10 cellular contexts compared by ENCODE assay signal in the genomic region with DNA sequence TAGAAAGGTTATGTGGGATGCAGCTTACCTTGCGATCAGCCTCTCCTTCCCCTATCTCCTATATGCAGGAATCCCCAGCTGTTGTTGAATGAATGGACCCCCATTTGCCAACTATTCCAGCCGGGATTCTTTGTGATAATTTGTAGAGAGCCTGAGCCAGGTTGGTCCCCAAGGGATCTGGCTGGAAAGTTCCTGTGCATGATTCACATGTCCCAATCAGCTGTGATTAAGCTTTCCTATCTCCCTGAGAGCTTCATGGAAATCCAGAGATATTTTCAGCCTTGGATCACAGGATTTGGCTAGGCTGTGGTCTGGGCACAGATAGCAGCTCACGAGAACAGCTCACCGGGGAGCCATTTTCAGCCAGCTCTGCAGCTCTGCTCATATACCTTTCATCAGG.
DNase-seq lines count a peak whose midpoint lies in the region; ATAC-seq and FAIRE-seq lines count a peak whose summit lies in the region.
"Had no signal": no experiment of that assay in that cellular context is flagged by ENCODE, and none has a peak within 500 bp of the region (broad histone marks: within the 10 kb centered on the region; RNA-seq: fewer than 3 reads in every experiment).

No MANE protein-coding gene starts in this region.

- H2BK12ac ChIP-seq in mesenchymal stem cell (ENCODE audit: low read length in 2 of 2) (no peak overlapping the region), neuronal stem cell (ENCODE audit: low read length) (no peak overlapping the region)

- peak overlapping the region; percentile 42 for H2BK120ac ChIP-seq in mesenchymal stem cell (ENCODE audit: low read depth, low read length)
- no peak overlapping the region for H2BK120ac ChIP-seq in neuronal stem cell (ENCODE audit: low read depth, low read length)

- H3K18ac ChIP-seq in mesenchymal stem cell (ENCODE audit: low read depth in 1 of 2, low read length in 2 of 2) (peak overlapping the region in 1 of 2 experiments; percentile 67), neuronal stem cell (ENCODE audit: low read length) (no peak overlapping the region)

- H3K27me3 ChIP-seq in MG63 (no peaks in the 10 kb centered on the region), mesenchymal stem cell (ENCODE audit: control insufficient read depth in 1 of 2, insufficient read depth in 1 of 2, low read length in 2 of 2) (no peaks in the 10 kb centered on the region), neuronal stem cell (ENCODE audit: control insufficient read depth in 3 of 3, insufficient read depth in 3 of 3, low read depth in 1 of 3, low read length in 3 of 3) (no peaks in the 10 kb centered on the region)
- H3K27me3 ChIP-seq: right lobe of liver had no signal

- H3K36me3 ChIP-seq in MG63 = peaks cover 30% of the 10 kb centered on the region
- H3K36me3 ChIP-seq in mesenchymal stem cell (ENCODE audit: control insufficient read depth in 1 of 2, insufficient read depth in 2 of 2, low read depth in 1 of 2, low read length in 2 of 2) = peaks cover 0 to 8% of the 10 kb centered on the region in 2 experiments
- peaks cover 22 to 92% of the 10 kb centered on the region in 2 donors for H3K36me3 ChIP-seq in neuronal stem cell (replicated peaks in 1 of 2; ENCODE audit: control insufficient read depth in 2 of 2, insufficient read depth in 2 of 2, low read length in 2 of 2)
- H3K36me3 ChIP-seq: right lobe of liver had no signal

- H3K23ac ChIP-seq in mesenchymal stem cell (ENCODE audit: low read length in 2 of 2) (no peak overlapping the region), neuronal stem cell (ENCODE audit: low read depth, low read length, poor library complexity) (no peak overlapping the region)

- H2BK5ac ChIP-seq in mesenchymal stem cell (ENCODE audit: low read depth, low read length, poor library complexity, severe bottlenecking) (no peak overlapping the region), neuronal stem cell (ENCODE audit: low read length) (no peak overlapping the region)

- peaks cover 11% of the 10 kb centered on the region for H3K79me1 ChIP-seq in mesenchymal stem cell (replicated peaks; ENCODE audit: low read length, poor library complexity, severe bottlenecking)
- H3K79me1 ChIP-seq in neuronal stem cell (ENCODE audit: low read depth, low read length) = no peaks in the 10 kb centered on the region

- H3K4ac ChIP-seq in mesenchymal stem cell (ENCODE audit: low read depth in 1 of 2, low read length in 2 of 2) = no peak overlapping the region
- no peak overlapping the region for H3K4ac ChIP-seq in neuronal stem cell (ENCODE audit: low read length)

- H4K8ac ChIP-seq in mesenchymal stem cell (ENCODE audit: low read length) (peak overlapping the region; percentile 55), neuronal stem cell (ENCODE audit: low read depth, low read length) (no peak overlapping the region)

- H3K4me3 ChIP-seq in MG63 (no peak overlapping the region), mesenchymal stem cell (ENCODE audit: insufficient read depth in 1 of 2, low read depth in 1 of 2, low read length in 2 of 2) (no peak overlapping the region), neuronal stem cell (ENCODE audit: low read length in 2 of 2) (no peak overlapping the region)
- H3K4me3 ChIP-seq: right lobe of liver had no signal

- H2AFZ ChIP-seq in mesenchymal stem cell (ENCODE audit: low read depth, low read length) (no peak overlapping the region), neuronal stem cell (ENCODE audit: low read length) (no peak overlapping the region)

- DNase-seq in MG63 (peak; percentile 89), dedifferentiated amniotic fluid mesenchymal stem cell (ENCODE audit: extremely low spot score) (peak; percentile 75), mesenchymal stem cell (peak; percentile 90), urothelium cell line (ENCODE audit: low spot score) (peak; percentile 65), neuronal stem cell (ENCODE audit: low spot score) (no peak), NCI-H1694 treated with DMSO at 0.1 percent for 48 hours (lab: John Stamatoyannopoulos, UW) (no peak)
- no peak for DNase-seq in stimulated activated CD4-positive, alpha-beta T cell treated with anti-CD3 and anti-CD28 coated beads, Interleukin-2, amount 100 ng/mL, for 48 hours
- DNase-seq: activated T-cell treated with anti-CD3 and anti-CD28 coated beads for 4 hours, right lobe of liver had no signal

- H3K4me2 ChIP-seq in mesenchymal stem cell (ENCODE audit: low read length, poor library complexity, severe bottlenecking) (peak overlapping the region; percentile 14), neuronal stem cell (ENCODE audit: insufficient read depth, low read length, poor library complexity, severe bottlenecking) (no peak overlapping the region)

- ATAC-seq in HG02852 (IDR thresholded peaks at IDR 0.05; ENCODE audit: unreplicated experiment) = no peak

- WGBS in mesenchymal stem cell = 2% methylated on average over 3 of the region's 4 CpGs
- no CpG with 5 or more reads among the region's 4 CpGs for WGBS in neuronal stem cell (ENCODE audit: extremely low coverage in 2 of 2, insufficient read length in 2 of 2, insufficient replicate concordance in 1 of 2), 2 donors

- H3K27ac ChIP-seq in mesenchymal stem cell (ENCODE audit: low read length, poor library complexity, severe bottlenecking) (peak overlapping the region; percentile 94), neuronal stem cell (replicated peaks; ENCODE audit: low read length) (no peak overlapping the region)

- FAIRE-seq in urothelium cell line (lab: Jason Lieb, UNC) = no peak

- H3K9me3 ChIP-seq in MG63 (peaks cover 17% of the 10 kb centered on the region), mesenchymal stem cell (ENCODE audit: control insufficient read depth, low read length) (peaks cover 8% of the 10 kb centered on the region), neuronal stem cell (replicated peaks in 1 of 2; ENCODE audit: control insufficient read depth in 2 of 2, insufficient read depth in 1 of 2, low read depth in 1 of 2, low read length in 2 of 2) (peaks cover 2 to 15% of the 10 kb centered on the region in 2 donors)
- H3K9me3 ChIP-seq: right lobe of liver had no signal

- H4K91ac ChIP-seq in mesenchymal stem cell (ENCODE audit: low read length) = no peak overlapping the region
- no peak overlapping the region for H4K91ac ChIP-seq in neuronal stem cell (ENCODE audit: low read depth, low read length, poor library complexity)

- H2BK15ac ChIP-seq in mesenchymal stem cell (ENCODE audit: low read depth, poor library complexity, severe bottlenecking) (no peak overlapping the region), neuronal stem cell (ENCODE audit: low read length) (no peak overlapping the region)

- H3K4me1 ChIP-seq in mesenchymal stem cell (ENCODE audit: control insufficient read depth, insufficient read depth, low read depth, low read length) (peaks cover 44% of the 10 kb centered on the region), neuronal stem cell (ENCODE audit: control insufficient read depth in 2 of 2, insufficient read depth in 1 of 2, low read depth in 1 of 2, low read length in 2 of 2) (peaks cover 3 to 7% of the 10 kb centered on the region in 2 donors)
- H3K4me1 ChIP-seq: right lobe of liver had no signal

- H2AK5ac ChIP-seq in mesenchymal stem cell (ENCODE audit: low read length, severe bottlenecking) (no peak overlapping the region), neuronal stem cell (ENCODE audit: low read depth, low read length) (no peak overlapping the region)

- H3K14ac ChIP-seq in mesenchymal stem cell (ENCODE audit: low read length in 2 of 2) (no peak overlapping the region), neuronal stem cell (ENCODE audit: low read length) (no peak overlapping the region)

- H3K9ac ChIP-seq in mesenchymal stem cell (ENCODE audit: low read length) (peak overlapping the region; percentile 74), neuronal stem cell (ENCODE audit: low read depth, low read length, poor library complexity) (no peak overlapping the region)

Comparison
In these comparisons a context has a peak if more than half of its experiments do, and no peak if none do; other contexts are left out.
1. DNase-seq: peak in MG63 (single experiment), dedifferentiated amniotic fluid mesenchymal stem cell (single experiment), mesenchymal stem cell (single experiment) and urothelium cell line (single experiment); none in neuronal stem cell (single experiment), NCI-H1694 treated with DMSO at 0.1 percent for 48 hours (single experiment) and stimulated activated CD4-positive, alpha-beta T cell treated with anti-CD3 and anti-CD28 coated beads, Interleukin-2, amount 100 ng/mL, for 48 hours (0 of 2).